Comparison of ENCODE assay signal across 8 cellular contexts in genomic region chr19:42075364-42075615, GRCh38.
DNase-seq lines count a peak whose midpoint lies in the region; ATAC-seq and TF ChIP-seq lines count a peak whose summit lies in the region.

No MANE protein-coding gene starts in this region.

- peak overlapping the region; percentile 68 for H3K4me3 ChIP-seq in skeletal muscle cell (ENCODE audit: low read depth, low read length)

- peak overlapping the region; percentile 99 for H3K27ac Mint-ChIP-seq in T-helper 2 cell treated with Interferon-gamma antibody and Interleukin-4, amounts not matched to agents 5 μg/mL and 100 μg/mL, for 36 hours

- peak overlapping the region; percentile 89 for H3K27ac ChIP-seq in VCaP

- no peaks in the 10 kb centered on the region for H3K9me3 Mint-ChIP-seq in T-helper 2 cell treated with Interferon-gamma antibody and Interleukin-4, amounts not matched to agents 5 μg/mL and 100 μg/mL, for 36 hours

- H3K4me1 Mint-ChIP-seq in T-helper 2 cell treated with Interferon-gamma antibody and Interleukin-4, amounts not matched to agents 5 μg/mL and 100 μg/mL, for 36 hours (ENCODE audit: low read depth) = peaks cover 29% of the 10 kb centered on the region

- DNase-seq in T-helper 2 cell treated with Interferon-gamma antibody and Interleukin-4, amounts not matched to agents 5 μg/mL and 100 μg/mL, for 36 hours (ENCODE audit: low spot score) = no peak
- no peak for DNase-seq in T-helper 2 cell
- DNase-seq in foreskin melanocyte = peak; percentile 21
- DNase-seq in skeletal muscle cell (ENCODE audit: low read depth) = no peak
- DNase-seq in inferior parietal cortex (ENCODE audit: extremely low spot score) = no peak
- no peak for DNase-seq in amygdala (lab: John Stamatoyannopoulos, UW)

- peaks cover 25% of the 10 kb centered on the region for H3K36me3 Mint-ChIP-seq in T-helper 2 cell treated with Interferon-gamma antibody and Interleukin-4, amounts not matched to agents 5 μg/mL and 100 μg/mL, for 36 hours (ENCODE audit: low read depth)

- peaks cover 7% of the 10 kb centered on the region for H3K27me3 Mint-ChIP-seq in T-helper 2 cell treated with Interferon-gamma antibody and Interleukin-4, amounts not matched to agents 5 μg/mL and 100 μg/mL, for 36 hours (ENCODE audit: low read depth)

- H3K4me3 Mint-ChIP-seq in T-helper 2 cell treated with Interferon-gamma antibody and Interleukin-4, amounts not matched to agents 5 μg/mL and 100 μg/mL, for 36 hours = peak overlapping the region; percentile 94

- no peak for TF ChIP-seq CTCF in VCaP (conservative IDR thresholded peaks at IDR 0.05)

- no peak for ATAC-seq in GM18519 (IDR thresholded peaks at IDR 0.05; ENCODE audit: low FRiP score, unreplicated experiment)
